Comparison of ENCODE assay signal across 8 cellular contexts in the genomic region with DNA sequence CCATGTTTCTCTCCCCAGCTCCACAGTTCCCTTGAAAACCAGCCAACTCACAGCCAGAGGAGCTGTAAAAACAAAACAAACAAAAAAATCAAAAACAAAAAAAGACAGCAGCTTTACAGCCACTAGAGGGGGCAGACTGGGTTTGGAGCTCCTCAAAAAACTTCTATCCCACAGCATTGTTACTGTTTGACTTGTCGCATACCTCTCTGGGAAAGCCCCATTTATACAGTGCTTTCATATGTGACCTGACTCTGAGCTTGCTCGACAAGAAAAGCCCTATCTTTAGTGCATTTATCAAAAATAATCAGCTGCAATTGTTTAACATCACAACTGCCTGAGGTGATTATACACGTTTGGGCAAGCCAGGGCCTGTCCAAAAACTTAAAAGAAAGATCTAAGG. TPM values are rescaled to one million over a fixed set of nuclear protein-coding genes. Genes with fewer than 3 reads are reported as not detected.
A peak's percentile ranks its signal among the peaks of the same experiment; 100 is the strongest.
DNase-seq lines count a peak whose midpoint lies in the region; ATAC-seq and TF ChIP-seq lines count a peak whose summit lies in the region.

No MANE protein-coding gene starts in this region.

- no peaks in the 10 kb centered on the region for H3K36me3 Mint-ChIP-seq in activated T-helper 17 cell treated with anti-CD3 and anti-CD28 coated beads, Interleukin-2, amount 50 U/mL, for 72 hours (ENCODE audit: low read depth)

- intact Hi-C loops in heart right ventricle (cut with DNase I), result loop anchor here in 1 of 10 donors (10.0 kb wide), 1 partner anchor 100 kb away; no protein-coding TSS in a partner anchor
- intact Hi-C loops in IMR-90 (cut with micrococcal nuclease), result loop anchor here (10.0 kb wide), 1 partner anchor 100 kb away; no protein-coding TSS in a partner anchor
- intact Hi-C loops in left colon (cut with DNase I, micrococcal nuclease), result no loop called here

- no peak overlapping the region for H2AK9ac ChIP-seq in IMR-90 (replicated peaks; ENCODE audit: low read depth, low read length, poor library complexity)

- H3K9me3 ChIP-seq in heart right ventricle, result no peaks in the 10 kb centered on the region
- H3K9me3 ChIP-seq in right atrium auricular region, result no peaks in the 10 kb centered on the region
- no peaks in the 10 kb centered on the region for H3K9me3 ChIP-seq in IMR-90 (ENCODE audit: control insufficient read depth, insufficient read depth, low read length)

- peaks cover 0 to 74% (median 0%) of the 10 kb centered on the region in 7 donors for H3K27me3 ChIP-seq in heart right ventricle
- H3K27me3 ChIP-seq in right atrium auricular region, result no peaks in the 10 kb centered on the region
- H3K27me3 ChIP-seq in IMR-90 (ENCODE audit: control insufficient read depth, insufficient read depth, low read length), result no peaks in the 10 kb centered on the region; the same call in 1 of the 2 replicates

- peaks cover 12% of the 10 kb centered on the region for H3K27me3 Mint-ChIP-seq in activated T-helper 17 cell treated with anti-CD3 and anti-CD28 coated beads, Interleukin-2, amount 50 U/mL, for 72 hours

- no peak overlapping the region for H3K14ac ChIP-seq in IMR-90 (replicated peaks; ENCODE audit: low read depth, low read length)

- ATAC-seq in heart right ventricle, result no peak
- ATAC-seq in GM21825 (IDR thresholded peaks at IDR 0.05; ENCODE audit: unreplicated experiment), result peak; percentile 100
- peak; percentile 89 for ATAC-seq in IMR-90 (ENCODE audit: low read depth)
- peak; percentile 85 for ATAC-seq in activated T-helper 17 cell treated with anti-CD3 and anti-CD28 coated beads, Interleukin-2, amount 50 U/mL, for 72 hours (replicated peaks)
- peak; percentile 61 for ATAC-seq in left colon

- no peak overlapping the region for H3K4me2 ChIP-seq in IMR-90 (ENCODE audit: low read depth, low read length)

- no peak overlapping the region for H3K4me3 Mint-ChIP-seq in activated T-helper 17 cell treated with anti-CD3 and anti-CD28 coated beads, Interleukin-2, amount 50 U/mL, for 72 hours

- TF ChIP-seq CTCF in heart right ventricle (IDR thresholded peaks at IDR 0.05) (peak in 8 of 9 donors; percentile 10 to 55 (median 44)), right atrium auricular region (IDR thresholded peaks at IDR 0.05) (peak in 1 of 2 donors; percentile 47), IMR-90 (conservative IDR thresholded peaks at IDR 0.05; ENCODE audit: low read depth, low read length) (peak; percentile 64)

- H4K8ac ChIP-seq in IMR-90 (ENCODE audit: low read depth in 2 of 2, low read length in 2 of 2), result 0 out of 4 replicates have a peak overlapping the region, but pooled peaks of 1 of the 2 experiments have one; percentile 12

- H3K23ac ChIP-seq in IMR-90 (ENCODE audit: low read depth, low read length), result no peak overlapping the region

- peak overlapping the region; percentile 23; the same call in 1 of the 2 replicates for H3K18ac ChIP-seq in IMR-90 (ENCODE audit: low read depth, low read length)

- no peak overlapping the region for H4K5ac ChIP-seq in IMR-90 (ENCODE audit: low read depth, low read length)

- no peak overlapping the region for H3K56ac ChIP-seq in IMR-90 (ENCODE audit: extremely low read depth, insufficient read depth, low read length)

- no peak overlapping the region for H3K4ac ChIP-seq in IMR-90 (ENCODE audit: low read depth, low read length)

- H2BK15ac ChIP-seq in IMR-90 (ENCODE audit: low read depth, low read length), result no peak overlapping the region

- CTCF ChIA-PET in IMR-90 (lab: Yijun Ruan, JAX), result interaction anchor here (0.6 to 1.7 kb wide), 5 partner anchors 11 to 860 kb away, joined by 3 to 9 read pairs (median 7); partner anchors contain the start of gene TSPAN6

- H3K9me1 ChIP-seq in IMR-90 (ENCODE audit: insufficient read depth, low read length), result no peaks in the 10 kb centered on the region

- in situ Hi-C loops in IMR-90 (cut with MboI; ENCODE audit: low sequenced_read_pairs), result no loop called here

- H3K36me3 ChIP-seq in heart right ventricle (no peaks in the 10 kb centered on the region), right atrium auricular region (no peaks in the 10 kb centered on the region), IMR-90 (ENCODE audit: control insufficient read depth, insufficient read depth, low read length) (no peaks in the 10 kb centered on the region)

- H4K91ac ChIP-seq in IMR-90 (ENCODE audit: insufficient read depth, low read depth, low read length), result no peak overlapping the region

- TF ChIP-seq RAD21 in IMR-90 (IDR thresholded peaks at IDR 0.05; ENCODE audit: low read length), result peak; percentile 47

- H3K9ac ChIP-seq in IMR-90 (ENCODE audit: low read depth, low read length), result no peak overlapping the region

- H3K4me3 ChIP-seq in heart right ventricle (no peak overlapping the region), right atrium auricular region (no peak overlapping the region), IMR-90 (ENCODE audit: insufficient read depth, low read depth, low read length) (no peak overlapping the region)

- H3K9me3 Mint-ChIP-seq in activated T-helper 17 cell treated with anti-CD3 and anti-CD28 coated beads, Interleukin-2, amount 50 U/mL, for 72 hours, result no peaks in the 10 kb centered on the region

- H3K4me1 ChIP-seq in heart right ventricle (no peaks in the 10 kb centered on the region), right atrium auricular region (no peaks in the 10 kb centered on the region), IMR-90 (ENCODE audit: control insufficient read depth, insufficient read depth, low read length) (no peaks in the 10 kb centered on the region)

- TF ChIP-seq POLR2A in IMR-90 (IDR thresholded peaks at IDR 0.05; ENCODE audit: low read depth, low read length), result no peak

- H2AFZ ChIP-seq in IMR-90 (replicated peaks; ENCODE audit: low read length, poor library complexity), result no peak overlapping the region

- H3K27ac ChIP-seq in heart right ventricle, result no peak overlapping the region
- no peak overlapping the region for H3K27ac ChIP-seq in right atrium auricular region
- no peak overlapping the region for H3K27ac ChIP-seq in IMR-90 (ENCODE audit: insufficient read depth, low read length)

- no peak overlapping the region for H2BK20ac ChIP-seq in IMR-90 (ENCODE audit: low read depth, low read length)

- no peak overlapping the region for H2AK5ac ChIP-seq in IMR-90 (ENCODE audit: low read depth, low read length)

- DNase-seq in heart right ventricle, result peak in 1 of 2 donors; percentile 12
- DNase-seq in right atrium auricular region (ENCODE audit: low spot score), result no peak
- DNase-seq in IMR-90, result peak; percentile 68
- peak in 1 of 2 donors; percentile 14 for DNase-seq in left colon
- DNase-seq in NCI-H510A treated with DMSO at 0.1 percent for 48 hours (lab: John Stamatoyannopoulos, UW), result no peak
- DNase-seq in GM19240 (ENCODE audit: insufficient read length, low spot score), result no peak

- no peak overlapping the region for H3K27ac Mint-ChIP-seq in activated T-helper 17 cell treated with anti-CD3 and anti-CD28 coated beads, Interleukin-2, amount 50 U/mL, for 72 hours

- no TSS peak for BruUV-seq in IMR-90 (replicated peaks; lab: Mats Ljungman, UMichigan)

- dilution Hi-C loops in IMR-90 (cut with HindIII; ENCODE audit: low sequenced_read_pairs, unreplicated experiment), result no loop called here

- POLR2A ChIA-PET in IMR-90 (lab: Charles Lee; ENCODE audit: unreplicated experiment), result interaction anchor here (0.6 to 1.4 kb wide), 2 partner anchors 22 to 32 kb away, joined by 3 to 4 read pairs; partner anchors contain the start of gene TSPAN6

- no peaks in the 10 kb centered on the region for H3K4me1 Mint-ChIP-seq in activated T-helper 17 cell treated with anti-CD3 and anti-CD28 coated beads, Interleukin-2, amount 50 U/mL, for 72 hours

- no peaks in the 10 kb centered on the region for H4K20me1 ChIP-seq in IMR-90 (ENCODE audit: insufficient read depth, low read length)

- no peak overlapping the region for H2BK5ac ChIP-seq in IMR-90 (ENCODE audit: low read depth, low read length, poor library complexity, severe bottlenecking)

- WGBS in heart right ventricle, 2 donors, result 27 to 33% methylated on average over 3 of the region's 3 CpGs
- no CpG with 5 or more reads among the region's 3 CpGs for WGBS in IMR-90 (ENCODE audit: extremely low coverage in 2 of 2, insufficient read length in 1 of 2), 2 experiments

- H2BK120ac ChIP-seq in IMR-90 (ENCODE audit: low read depth, low read length), result no peak overlapping the region

- no peaks in the 10 kb centered on the region for H3K79me1 ChIP-seq in IMR-90 (ENCODE audit: low read depth in 1 of 2, low read length in 2 of 2)

TF ChIP-seq in IMR-90, 13 proteins besides CTCF, POLR2A, EP300 and RAD21 (continues in another document):
- no peak for TF ChIP-seq MAFK (IDR thresholded peaks at IDR 0.05; ENCODE audit: low read depth, low read length)
- peak; percentile 43 for TF ChIP-seq SMC3 (IDR thresholded peaks at IDR 0.05; ENCODE audit: low read depth, low read length)

RNA-seq across cellular contexts. Expression of gene TSPAN6, which starts 21.6 kb away (rescaled TPM):
- 1 to 10 TPM; 3.0 to 6.5 (median 5.5) TPM for total RNA-seq in heart right ventricle
- polyA plus RNA-seq in heart right ventricle, result 1 to 10 TPM; 4.3 to 8.6 TPM
- 10 to 100 TPM in 1 of 2 donors, 1 to 10 TPM in 1; 7.5 to 12.0 TPM for total RNA-seq in right atrium auricular region
- total RNA-seq in IMR-90 (2012; rRNA removed), result 20.1 and 36.1 TPM in 2 replicates
- polyA plus RNA-seq in IMR-90 (2012; rRNA removed), result 12.7 and 16.1 TPM in 2 replicates
- polyA plus RNA-seq in IMR-90 (2012; cell fraction: cytosol; rRNA removed), result 4.9 and 5.0 TPM in 2 replicates
- polyA plus RNA-seq in IMR-90 (2012; cell fraction: nucleus; rRNA removed; ENCODE audit: low replicate concordance), result 1.2 and 5.6 TPM in 2 replicates
- total RNA-seq in activated T-helper 17 cell treated with anti-CD3 and anti-CD28 coated beads, Interleukin-2, amount 50 U/mL, for 72 hours, result not detected
- total RNA-seq in left colon, result 100 to 1,000 TPM in 1 of 2 donors, 10 to 100 TPM in 1; 93.9 to 154 TPM

RNA-seq across cellular contexts. Expression of gene SRPX2, which starts 29.0 kb away (rescaled TPM):
- 10 to 100 TPM in 3 of 10 donors, 1 to 10 TPM in 7; 4.2 to 27.5 (median 6.9) TPM for total RNA-seq in heart right ventricle
- polyA plus RNA-seq in heart right ventricle, result 10 to 100 TPM in 1 of 2 donors, 1 to 10 TPM in 1; 5.2 to 11.4 TPM
- 10 to 100 TPM; 14.9 to 15.3 TPM for total RNA-seq in right atrium auricular region
- 14.4 and 20.6 TPM in 2 replicates for total RNA-seq in IMR-90 (2012; rRNA removed)
- 43.1 and 45.0 TPM in 2 replicates for polyA plus RNA-seq in IMR-90 (2012; rRNA removed)
- 43.5 and 50.6 TPM in 2 replicates for polyA plus RNA-seq in IMR-90 (2012; cell fraction: cytosol; rRNA removed)
- polyA plus RNA-seq in IMR-90 (2012; cell fraction: nucleus; rRNA removed; ENCODE audit: low replicate concordance), result 70.2 and 72.3 TPM in 2 replicates
- total RNA-seq in activated T-helper 17 cell treated with anti-CD3 and anti-CD28 coated beads, Interleukin-2, amount 50 U/mL, for 72 hours, result not detected
- total RNA-seq in left colon, result 10 to 100 TPM in 1 of 2 donors, 1 to 10 TPM in 1; 4.5 to 10.5 TPM

RNA-seq across cellular contexts. Expression of gene TNMD, which starts 30.3 kb away (rescaled TPM):
- total RNA-seq in heart right ventricle, result 1 to 10 TPM in 3 of 10 donors, under 1 TPM in 4, not detected in 3; 0.18 to 1.6 (median 0.75) TPM
- polyA plus RNA-seq in heart right ventricle, result under 1 TPM; 0.10 to 0.44 TPM
- total RNA-seq in right atrium auricular region, result 1 to 10 TPM in 1 of 2 donors, not detected in 1; 1.3 TPM
- not detected in 2 replicates for total RNA-seq in IMR-90 (2012; rRNA removed)
- polyA plus RNA-seq in IMR-90 (2012; rRNA removed), result not detected in 2 replicates
- polyA plus RNA-seq in IMR-90 (2012; cell fraction: cytosol; rRNA removed), result not detected in 2 replicates
- not detected in 2 replicates for polyA plus RNA-seq in IMR-90 (2012; cell fraction: nucleus; rRNA removed; ENCODE audit: low replicate concordance)
- total RNA-seq in activated T-helper 17 cell treated with anti-CD3 and anti-CD28 coated beads, Interleukin-2, amount 50 U/mL, for 72 hours, result not detected
- total RNA-seq in left colon, result 1 to 10 TPM; 1.1 TPM

Comparison
In these comparisons a context has a peak if more than half of its experiments do, and no peak if none do; other contexts are left out.
1. ATAC-seq: peak in GM21825 (single experiment), IMR-90 (single experiment), activated T-helper 17 cell treated with anti-CD3 and anti-CD28 coated beads, Interleukin-2, amount 50 U/mL, for 72 hours (single experiment) and left colon (single experiment); none in heart right ventricle (0 of 8).
2. RNA of gene SRPX2, which starts 29.0 kb away (total RNA-seq): 14.4 to 20.6 TPM in IMR-90, 14.9 to 15.3 TPM in right atrium auricular region, 4.5 to 10.5 TPM in left colon and 4.2 to 27.5 TPM in heart right ventricle; not detected in activated T-helper 17 cell treated with anti-CD3 and anti-CD28 coated beads, Interleukin-2, amount 50 U/mL, for 72 hours; every median in the first group is over 4 times any median in the second.